ENCODE assay signal across 18 cellular contexts in genomic region chr19:8468761-8469458, GRCh38. TPM values are rescaled to one million over a fixed set of nuclear protein-coding genes. Genes with fewer than 3 reads are reported as not detected.
DNase-seq lines count a peak whose midpoint lies in the region; ATAC-seq and TF ChIP-seq lines count a peak whose summit lies in the region.
"Had no signal": no experiment of that assay in that cellular context is flagged by ENCODE, and none has a peak within 500 bp of the region (broad histone marks: within the 10 kb centered on the region; RNA-seq: fewer than 3 reads in every experiment).

No MANE protein-coding gene starts in this region.

- no peaks in the 10 kb centered on the region for H3K9me3 ChIP-seq in CD8-positive, alpha-beta memory T cell (ENCODE audit: low read length)
- H3K9me3 ChIP-seq in vagina = no peaks in the 10 kb centered on the region

- peak; percentile 49 for DNase-seq in AG09319 (ENCODE audit: extremely low read depth, low read depth)
- DNase-seq in CD8-positive, alpha-beta memory T cell = no peak
- DNase-seq in fibroblast of villous mesenchyme (ENCODE audit: low read depth) = peak; percentile 87
- no peak for DNase-seq in vagina (ENCODE audit: extremely low spot score in 2 of 2)
- DNase-seq in osteocyte (ENCODE audit: extremely low spot score, unreplicated experiment) = no peak
- no peak for DNase-seq in cortex of kidney (lab: John Stamatoyannopoulos, UW)
- DNase-seq: left colon; NCI-H187; NCI-H82; right cardiac atrium; RPMI8226; stimulated activated CD4-positive, alpha-beta T cell treated with anti-CD3 and anti-CD28 coated beads, Interleukin-4, amount 100 ng/mL, for 1 hour; stimulated activated naive CD4-positive, alpha-beta T cell treated with Interleukin-2 at 50 U/mL for 16 hours had no signal

- peak overlapping the region in 5 of 8 donors; percentile 12 to 69 (median 61) for H3K27ac Mint-ChIP-seq in CD8-positive, alpha-beta memory T cell
- peak overlapping the region; percentile 73 for H3K27ac Mint-ChIP-seq in activated T-helper 17 cell treated with anti-CD3 and anti-CD28 coated beads, Interleukin-2, amount 50 U/mL, for 72 hours
- H3K27ac Mint-ChIP-seq in osteocyte (ENCODE audit: unreplicated experiment) = no peak overlapping the region

- no peak overlapping the region for H3K4me3 ChIP-seq in CD8-positive, alpha-beta memory T cell (ENCODE audit: low read length)
- H3K4me3 ChIP-seq in fibroblast of villous mesenchyme (ENCODE audit: low read depth, low read length) (no peak overlapping the region), vagina (no peak overlapping the region)
- H3K4me3 ChIP-seq: hepatocyte had no signal

- no peak overlapping the region for H3K27ac ChIP-seq in CD8-positive, alpha-beta memory T cell (ENCODE audit: low read depth, low read length)
- no peak overlapping the region for H3K27ac ChIP-seq in vagina
- H3K27ac ChIP-seq: hepatocyte had no signal

- no peaks in the 10 kb centered on the region for H3K27me3 Mint-ChIP-seq in CD8-positive, alpha-beta memory T cell
- H3K27me3 Mint-ChIP-seq in activated T-helper 17 cell treated with anti-CD3 and anti-CD28 coated beads, Interleukin-2, amount 50 U/mL, for 72 hours = no peaks in the 10 kb centered on the region
- H3K27me3 Mint-ChIP-seq in osteocyte (ENCODE audit: unreplicated experiment) = no peaks in the 10 kb centered on the region

- no peaks in the 10 kb centered on the region for H3K4me1 ChIP-seq in CD8-positive, alpha-beta memory T cell (ENCODE audit: insufficient read depth, low read length)
- no peaks in the 10 kb centered on the region for H3K4me1 ChIP-seq in vagina

- H3K4me1 Mint-ChIP-seq in CD8-positive, alpha-beta memory T cell = peaks cover 10 to 20% (median 19%) of the 10 kb centered on the region in 3 donors
- H3K4me1 Mint-ChIP-seq in activated T-helper 17 cell treated with anti-CD3 and anti-CD28 coated beads, Interleukin-2, amount 50 U/mL, for 72 hours = peaks cover 11% of the 10 kb centered on the region
- peaks cover 7% of the 10 kb centered on the region for H3K4me1 Mint-ChIP-seq in osteocyte (ENCODE audit: unreplicated experiment)

- H3K4me3 Mint-ChIP-seq in CD8-positive, alpha-beta memory T cell = no peak overlapping the region
- no peak overlapping the region for H3K4me3 Mint-ChIP-seq in activated T-helper 17 cell treated with anti-CD3 and anti-CD28 coated beads, Interleukin-2, amount 50 U/mL, for 72 hours
- no peak overlapping the region for H3K4me3 Mint-ChIP-seq in osteocyte (ENCODE audit: unreplicated experiment)
- H3K4me3 Mint-ChIP-seq: CD14-positive monocyte had no signal

- CTCF ChIA-PET in CD8-positive, alpha-beta memory T cell (lab: Charles Lee) = no interaction called here

- no peak for ATAC-seq in activated T-helper 17 cell treated with anti-CD3 and anti-CD28 coated beads, Interleukin-2, amount 50 U/mL, for 72 hours (replicated peaks)
- ATAC-seq in GM21737 (IDR thresholded peaks at IDR 0.05; ENCODE audit: unreplicated experiment) = no peak
- ATAC-seq: left colon had no signal

- TF ChIP-seq CTCF in AG09319 (IDR thresholded peaks at IDR 0.05; ENCODE audit: low read depth, low read length) (no peak), fibroblast of villous mesenchyme (IDR thresholded peaks at IDR 0.05; ENCODE audit: insufficient read depth, low read depth, low read length) (no peak), vagina (IDR thresholded peaks at IDR 0.05) (no peak), osteocyte (IDR thresholded peaks at IDR 0.05) (no peak)

- H3K27me3 ChIP-seq in CD8-positive, alpha-beta memory T cell (ENCODE audit: insufficient read depth, low read length, poor library complexity, severe bottlenecking) = no peaks in the 10 kb centered on the region
- H3K27me3 ChIP-seq in vagina = no peaks in the 10 kb centered on the region
- H3K27me3 ChIP-seq: hepatocyte had no signal

- no peaks in the 10 kb centered on the region for H3K9me3 Mint-ChIP-seq in CD8-positive, alpha-beta memory T cell
- H3K9me3 Mint-ChIP-seq in activated T-helper 17 cell treated with anti-CD3 and anti-CD28 coated beads, Interleukin-2, amount 50 U/mL, for 72 hours = no peaks in the 10 kb centered on the region
- H3K9me3 Mint-ChIP-seq in osteocyte (ENCODE audit: unreplicated experiment) = no peaks in the 10 kb centered on the region
- H3K9me3 Mint-ChIP-seq: CD14-positive monocyte had no signal

- peaks cover 78% of the 10 kb centered on the region for H3K36me3 ChIP-seq in CD8-positive, alpha-beta memory T cell (ENCODE audit: insufficient read depth, low read length)
- H3K36me3 ChIP-seq in vagina = peaks cover 4 to 90% of the 10 kb centered on the region in 2 donors

- intact Hi-C loops in vagina (cut with DNase I) = no loop called here

- POLR2A ChIA-PET in CD8-positive, alpha-beta memory T cell (lab: Charles Lee) = no interaction called here

- H3K36me3 Mint-ChIP-seq in CD8-positive, alpha-beta memory T cell = peaks cover 24 to 94% (median 46%) of the 10 kb centered on the region in 3 donors
- peaks cover 100% of the 10 kb centered on the region for H3K36me3 Mint-ChIP-seq in activated T-helper 17 cell treated with anti-CD3 and anti-CD28 coated beads, Interleukin-2, amount 50 U/mL, for 72 hours (ENCODE audit: low read depth)
- peaks cover 74% of the 10 kb centered on the region for H3K36me3 Mint-ChIP-seq in osteocyte (ENCODE audit: unreplicated experiment)

- TF ChIP-seq POLR2A in vagina (IDR thresholded peaks at IDR 0.05) = no peak

RNA-seq across cellular contexts. Expression of gene HNRNPM, which starts 24.1 kb away (rescaled TPM):
- 100 to 1,000 TPM; 336 to 338 TPM for total RNA-seq in CD8-positive, alpha-beta memory T cell
- 311 TPM for polyA plus RNA-seq in CD8-positive, alpha-beta memory T cell
- 100 to 1,000 TPM; 155 to 289 TPM for total RNA-seq in activated T-helper 17 cell treated with anti-CD3 and anti-CD28 coated beads, Interleukin-2, amount 50 U/mL, for 72 hours
- total RNA-seq in fibroblast of villous mesenchyme (41.9 and 49.0 TPM in 2 replicates), vagina (140 TPM), osteocyte (154 and 156 TPM in 2 replicates)

RNA-seq across cellular contexts. Expression of gene PRAM1, which starts 33.5 kb away (rescaled TPM):
- under 1 TPM; 0.55 to 0.64 TPM for total RNA-seq in CD8-positive, alpha-beta memory T cell
- 0.39 TPM for polyA plus RNA-seq in CD8-positive, alpha-beta memory T cell
- total RNA-seq in activated T-helper 17 cell treated with anti-CD3 and anti-CD28 coated beads, Interleukin-2, amount 50 U/mL, for 72 hours = 1 to 10 TPM; 1.1 to 2.9 TPM
- total RNA-seq in fibroblast of villous mesenchyme = under 0.01 TPM in 1 of 2 replicates, not detected in the other
- 0.49 TPM for total RNA-seq in vagina
- total RNA-seq in osteocyte = 0.24 and 0.42 TPM in 2 replicates
- total RNA-seq: LHCN-M2 had no signal

RNA-seq across cellular contexts. Expression of gene ZNF414, which starts 45.1 kb away (rescaled TPM):
- 10 to 100 TPM; 25.7 to 26.0 TPM for total RNA-seq in CD8-positive, alpha-beta memory T cell
- 18.0 TPM for polyA plus RNA-seq in CD8-positive, alpha-beta memory T cell
- total RNA-seq in activated T-helper 17 cell treated with anti-CD3 and anti-CD28 coated beads, Interleukin-2, amount 50 U/mL, for 72 hours = 10 to 100 TPM; 18.4 to 19.1 TPM
- 5.2 and 6.4 TPM in 2 replicates for total RNA-seq in fibroblast of villous mesenchyme
- total RNA-seq in vagina = 27.5 TPM
- 23.9 and 29.9 TPM in 2 replicates for total RNA-seq in osteocyte

RNA-seq across cellular contexts. Expression of gene MARCHF2, which starts 55.8 kb away (rescaled TPM):
- total RNA-seq in CD8-positive, alpha-beta memory T cell = 10 to 100 TPM; 13.1 to 14.1 TPM
- polyA plus RNA-seq in CD8-positive, alpha-beta memory T cell = 51.0 TPM
- 10 to 100 TPM; 10.6 to 15.5 TPM for total RNA-seq in activated T-helper 17 cell treated with anti-CD3 and anti-CD28 coated beads, Interleukin-2, amount 50 U/mL, for 72 hours
- 51.8 and 70.9 TPM in 2 replicates for total RNA-seq in fibroblast of villous mesenchyme
- 146 TPM for total RNA-seq in vagina
- total RNA-seq in osteocyte = 45.0 and 50.6 TPM in 2 replicates

Comparison
In these comparisons a context has a peak if more than half of its experiments do, and no peak if none do; other contexts are left out.
1. DNase-seq: peak in AG09319 (single experiment) and fibroblast of villous mesenchyme (single experiment); none in CD8-positive, alpha-beta memory T cell (0 of 5), vagina (0 of 2), osteocyte (single experiment) and cortex of kidney (single experiment).